ENCODE assay signal across 14 cellular contexts in the genomic region with DNA sequence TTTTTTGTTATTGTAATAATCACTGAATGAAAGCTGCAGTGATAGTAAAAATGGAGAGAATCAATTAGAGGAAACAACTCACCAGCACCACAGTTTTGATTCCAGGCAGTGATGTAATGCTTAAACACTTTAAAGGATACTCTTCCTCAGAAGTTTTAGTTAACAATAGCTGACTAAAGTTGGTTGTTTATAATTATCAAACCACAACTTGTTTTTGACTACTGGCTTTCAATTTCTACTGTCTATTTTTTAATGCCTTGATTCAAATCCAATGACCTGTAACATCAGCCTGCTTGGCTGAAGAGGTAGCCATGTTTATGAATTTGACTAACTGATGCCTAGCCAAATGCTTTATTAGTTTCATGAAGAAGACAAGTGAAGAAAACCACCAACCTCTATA. TPM values are rescaled to one million over a fixed set of nuclear protein-coding genes. Genes with fewer than 3 reads are reported as not detected.
DNase-seq lines count a peak whose midpoint lies in the region; ATAC-seq and TF ChIP-seq lines count a peak whose summit lies in the region.
"Had no signal": no experiment of that assay in that cellular context is flagged by ENCODE, and none has a peak within 500 bp of the region (broad histone marks: within the 10 kb centered on the region; RNA-seq: fewer than 3 reads in every experiment).

No MANE protein-coding gene starts in this region.

- ATAC-seq in heart left ventricle (peak in 1 of 4 donors; percentile 13), upper lobe of right lung (no peak), HG02798 (IDR thresholded peaks at IDR 0.05; ENCODE audit: poor library complexity, unreplicated experiment) (no peak)
- no peak for ATAC-seq in activated naive CD8-positive, alpha-beta T cell treated with anti-CD3 and anti-CD28 coated beads, Interleukin-2, amount 50 U/mL, for 24 hours

- no peaks in the 10 kb centered on the region for H3K36me3 Mint-ChIP-seq in activated naive CD8-positive, alpha-beta T cell treated with anti-CD3 and anti-CD28 coated beads, Interleukin-2, amount 50 U/mL, for 24 hours (ENCODE audit: low read depth)

- no peak for TF ChIP-seq POLR2A in heart left ventricle (IDR thresholded peaks at IDR 0.05)

- H3K9me3 ChIP-seq in heart left ventricle: no peaks in the 10 kb centered on the region
- no peaks in the 10 kb centered on the region for H3K9me3 ChIP-seq in upper lobe of right lung
- H3K9me3 ChIP-seq in MG63: no peaks in the 10 kb centered on the region
- H3K9me3 ChIP-seq: BE2C had no signal

- no peaks in the 10 kb centered on the region for H3K27me3 ChIP-seq in heart left ventricle
- no peaks in the 10 kb centered on the region for H3K27me3 ChIP-seq in upper lobe of right lung
- H3K27me3 ChIP-seq in MG63: no peaks in the 10 kb centered on the region
- H3K27me3 ChIP-seq: BE2C, brain microvascular endothelial cell had no signal

- no peak for TF ChIP-seq CTCF in heart left ventricle (IDR thresholded peaks at IDR 0.05)
- no peak for TF ChIP-seq CTCF in upper lobe of right lung (IDR thresholded peaks at IDR 0.05)

- H3K4me1 Mint-ChIP-seq in activated naive CD8-positive, alpha-beta T cell treated with anti-CD3 and anti-CD28 coated beads, Interleukin-2, amount 50 U/mL, for 24 hours: peaks cover 56% of the 10 kb centered on the region
- H3K4me1 Mint-ChIP-seq: nephron progenitor cell had no signal

- H3K36me3 ChIP-seq in heart left ventricle (no peaks in the 10 kb centered on the region), upper lobe of right lung (no peaks in the 10 kb centered on the region), MG63 (no peaks in the 10 kb centered on the region)
- H3K36me3 ChIP-seq: BE2C, brain microvascular endothelial cell had no signal

- H3K4me1 ChIP-seq in heart left ventricle (peaks cover 0 to 29% (median 7%) of the 10 kb centered on the region in 12 donors), upper lobe of right lung (no peaks in the 10 kb centered on the region)
- H3K4me1 ChIP-seq: BE2C had no signal

- H3K4me3 ChIP-seq in heart left ventricle: peak overlapping the region in 6 of 12 donors; percentile 45 to 60 (median 56)
- peak overlapping the region; percentile 48 for H3K4me3 ChIP-seq in upper lobe of right lung
- H3K4me3 ChIP-seq in MG63: no peak overlapping the region

- H3K27me3 Mint-ChIP-seq in activated naive CD8-positive, alpha-beta T cell treated with anti-CD3 and anti-CD28 coated beads, Interleukin-2, amount 50 U/mL, for 24 hours: no peaks in the 10 kb centered on the region

- no peaks in the 10 kb centered on the region for H3K9me3 Mint-ChIP-seq in activated naive CD8-positive, alpha-beta T cell treated with anti-CD3 and anti-CD28 coated beads, Interleukin-2, amount 50 U/mL, for 24 hours
- H3K9me3 Mint-ChIP-seq: nephron progenitor cell had no signal

- peak overlapping the region; percentile 80 for H3K27ac Mint-ChIP-seq in activated naive CD8-positive, alpha-beta T cell treated with anti-CD3 and anti-CD28 coated beads, Interleukin-2, amount 50 U/mL, for 24 hours
- H3K27ac Mint-ChIP-seq: nephron progenitor cell had no signal

- H3K4me3 Mint-ChIP-seq in activated naive CD8-positive, alpha-beta T cell treated with anti-CD3 and anti-CD28 coated beads, Interleukin-2, amount 50 U/mL, for 24 hours: peak overlapping the region; percentile 82
- H3K4me3 Mint-ChIP-seq: nephron progenitor cell had no signal

- no peak for DNase-seq in heart left ventricle
- DNase-seq in cardiac septum (ENCODE audit: low spot score): no peak
- no peak for DNase-seq in activated naive CD8-positive, alpha-beta T cell treated with anti-CD3 and anti-CD28 coated beads, Interleukin-2, amount 50 U/mL, for 24 hours
- peak; percentile 63 to 79 for DNase-seq in lung microvascular endothelial cell (ENCODE audit: low read depth in 2 of 2)
- DNase-seq in upper lobe of right lung: no peak
- DNase-seq in AG08395 (ENCODE audit: low spot score): no peak
- DNase-seq in MG63: no peak
- DNase-seq: BE2C; brain microvascular endothelial cell; GF-D8; Kasumi-1; nephron progenitor cell; stimulated activated CD4-positive, alpha-beta T cell treated with anti-CD3 and anti-CD28 coated beads, Interleukin-12 subunit alpha, Interleukin-12 subunit beta, amount 100 ng/mL, for 4 hours had no signal

- intact Hi-C loops in heart left ventricle (cut with DNase I) (no loop called here), cardiac septum (cut with DNase I) (no loop called here), upper lobe of right lung (cut with DNase I) (no loop called here)

- H3K27ac ChIP-seq in heart left ventricle: peak overlapping the region in 7 of 12 donors; percentile 14 to 82 (median 36)
- H3K27ac ChIP-seq in upper lobe of right lung: peak overlapping the region; percentile 78
- H3K27ac ChIP-seq: brain microvascular endothelial cell had no signal

RNA-seq across cellular contexts. Expression of gene CASP12, which starts 18.2 kb away (rescaled TPM):
- total RNA-seq in heart left ventricle (1 to 10 TPM in 1 of 9 donors, under 1 TPM in 3, not detected in 5; 0.39 to 1.3 (median 0.47) TPM), cardiac septum (0.35 TPM), lung microvascular endothelial cell (5.0 and 7.0 TPM in 2 replicates), upper lobe of right lung (2.4 TPM)
- under 1 TPM; 0.10 to 0.15 TPM for polyA plus RNA-seq in heart left ventricle
- total RNA-seq in MG63 (2014; rRNA removed; shearing (Covaris generic); ENCODE audit: low replicate concordance): not detected in 2 replicates

RNA-seq across cellular contexts. Expression of gene CASP4, which starts 51.9 kb away (rescaled TPM):
- total RNA-seq in heart left ventricle (10 to 100 TPM in 7 of 9 donors, 1 to 10 TPM in 2; 7.6 to 74.5 (median 11.2) TPM), cardiac septum (17.1 TPM), lung microvascular endothelial cell (162 and 200 TPM in 2 replicates), upper lobe of right lung (101 TPM)
- 10 to 100 TPM in 1 of 2 donors, 1 to 10 TPM in 1; 8.1 to 14.9 TPM for polyA plus RNA-seq in heart left ventricle
- total RNA-seq in MG63 (2014; rRNA removed; shearing (Covaris generic); ENCODE audit: low replicate concordance): 38.6 and 64.4 TPM in 2 replicates

Comparison
In these comparisons a context has a peak if more than half of its experiments do, and no peak if none do; other contexts are left out.
1. DNase-seq: peak in lung microvascular endothelial cell (2 of 2); none in heart left ventricle (0 of 5), cardiac septum (single experiment), activated naive CD8-positive, alpha-beta T cell treated with anti-CD3 and anti-CD28 coated beads, Interleukin-2, amount 50 U/mL, for 24 hours (single experiment), upper lobe of right lung (single experiment), AG08395 (single experiment) and MG63 (single experiment).